1 cellular context compared by ENCODE assay signal in the genomic region with DNA sequence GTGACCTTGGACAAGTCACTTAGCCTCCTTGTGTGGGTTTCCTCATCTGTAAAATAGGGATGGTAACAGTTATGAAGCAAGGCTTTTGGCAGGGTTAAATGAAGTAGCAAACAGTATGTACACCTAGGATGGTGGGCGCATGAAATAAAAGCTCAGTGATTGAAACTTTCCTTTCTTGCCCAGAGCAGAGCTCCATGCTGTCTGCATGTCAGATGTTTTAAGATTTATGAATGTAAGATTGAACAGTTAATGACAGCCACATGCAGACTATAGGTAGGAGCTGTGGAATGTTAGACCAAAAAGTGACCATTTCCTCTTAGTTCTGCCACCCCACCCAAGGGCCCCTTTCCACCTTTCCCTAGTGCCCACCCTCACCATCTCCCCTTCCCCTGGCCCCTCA.
TF ChIP-seq lines count a peak whose summit lies in the region.

No MANE protein-coding gene starts in this region.

TF ChIP-seq in K562, 482 proteins besides CTCF, POLR2A, EP300 and RAD21:
- TF ChIP-seq RUNX1 (IDR thresholded peaks at IDR 0.05; ENCODE audit: low read depth): no peak
- TF ChIP-seq NCOA1 (IDR thresholded peaks at IDR 0.05; ENCODE audit: low read depth): no peak
- no peak for TF ChIP-seq PBX2 (CRISPR knock-in tag; IDR thresholded peaks at IDR 0.05; ENCODE audit: low read depth)
- 0 out of 2 replicates have a peak, but pooled peaks have one; percentile 28 for TF ChIP-seq PBX2 (tag; conservative IDR thresholded peaks at IDR 0.05; ENCODE audit: low read depth)
- TF ChIP-seq ERF (CRISPR knock-in tag; IDR thresholded peaks at IDR 0.05): no peak
- TF ChIP-seq PATZ1 (CRISPR knock-in tag; IDR thresholded peaks at IDR 0.05; ENCODE audit: borderline replicate concordance): no peak
- no peak for TF ChIP-seq IRF1 (CRISPR knock-in tag; IDR thresholded peaks at IDR 0.05; ENCODE audit: borderline replicate concordance)
- peak; percentile 64; the same call in 1 of the 2 replicates for TF ChIP-seq PKNOX1 (IDR thresholded peaks at IDR 0.05)
- no peak for TF ChIP-seq ARID1B (IDR thresholded peaks at IDR 0.05)
- peak; percentile 66 for TF ChIP-seq MEIS2 (IDR thresholded peaks at IDR 0.05; ENCODE audit: partially characterized antibody)
- no peak for TF ChIP-seq ZNF212 (CRISPR knock-in tag; IDR thresholded peaks at IDR 0.05)
- no peak for TF ChIP-seq HES1 (IDR thresholded peaks at IDR 0.05; ENCODE audit: low read depth)
- no peak for TF ChIP-seq ADNP (tag; IDR thresholded peaks at IDR 0.05)
